ENCODE assay signal across 15 cellular contexts in the genomic region with DNA sequence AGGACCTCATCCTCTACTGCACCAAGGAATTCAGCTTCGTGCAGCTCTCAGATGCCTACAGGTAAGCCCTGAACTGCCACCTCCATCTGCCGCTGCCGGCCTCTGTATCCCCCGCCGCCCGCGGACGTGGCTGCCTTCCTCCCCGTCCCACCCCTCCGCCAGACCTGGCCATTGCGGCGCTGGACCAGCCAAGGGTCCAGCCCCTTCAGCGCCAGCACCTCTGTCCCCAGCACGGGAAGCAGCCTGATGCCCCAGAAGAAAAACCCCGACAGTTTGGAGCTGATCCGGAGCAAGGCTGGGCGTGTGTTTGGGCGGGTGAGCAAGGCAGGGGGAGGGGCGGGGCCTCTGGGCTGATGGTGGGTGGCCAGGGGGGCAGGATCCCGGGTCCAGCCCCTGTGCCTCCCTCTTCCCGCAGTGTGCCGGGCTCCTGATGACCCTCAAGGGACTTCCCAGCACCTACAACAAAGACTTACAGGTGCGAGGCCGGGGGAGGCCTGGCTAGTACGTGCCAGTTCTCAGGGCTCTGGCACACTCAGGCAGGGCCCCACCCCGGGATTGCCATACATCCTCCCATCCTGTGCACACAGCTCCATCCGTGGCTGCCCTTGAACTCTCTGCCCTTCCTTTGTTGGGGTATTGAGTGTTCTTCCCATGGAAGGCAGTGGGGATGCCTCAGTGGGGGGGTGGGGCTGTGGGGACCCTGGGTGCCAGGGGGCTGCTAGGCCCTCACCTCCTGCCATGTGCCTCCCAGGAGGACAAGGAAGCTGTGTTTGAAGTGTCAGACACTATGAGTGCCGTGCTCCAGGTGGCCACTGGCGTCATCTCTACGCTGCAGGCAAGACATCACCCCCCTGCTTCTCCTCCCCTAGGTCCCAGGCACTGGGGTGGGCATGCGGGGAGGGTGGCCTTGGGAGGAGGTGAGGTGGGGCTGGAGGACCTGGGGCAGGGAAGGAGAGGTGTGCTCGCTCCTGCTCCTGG. TPM values are rescaled to one million over a fixed set of nuclear protein-coding genes. Genes with fewer than 3 reads are reported as not detected.
DNase-seq lines count a peak whose midpoint lies in the region; ATAC-seq and TF ChIP-seq lines count a peak whose summit lies in the region.
"Had no signal": no experiment of that assay in that cellular context is flagged by ENCODE, and none has a peak within 500 bp of the region (broad histone marks: within the 10 kb centered on the region; RNA-seq: fewer than 3 reads in every experiment).

No MANE protein-coding gene starts in this region.

- no peaks in the 10 kb centered on the region for H3K9me3 ChIP-seq in mesenchymal stem cell (ENCODE audit: control insufficient read depth, low read length)

- no peak overlapping the region for H3K18ac ChIP-seq in mesenchymal stem cell (ENCODE audit: low read depth in 1 of 2, low read length in 2 of 2)

- H2AFZ ChIP-seq in mesenchymal stem cell (ENCODE audit: low read depth, low read length): no peak overlapping the region

- H3K27me3 ChIP-seq in foreskin keratinocyte (no peaks in the 10 kb centered on the region), mesenchymal stem cell (ENCODE audit: control insufficient read depth in 1 of 2, insufficient read depth in 1 of 2, low read length in 2 of 2) (no peaks in the 10 kb centered on the region)

- no peak overlapping the region for H3K27ac ChIP-seq in foreskin keratinocyte
- no peak overlapping the region for H3K27ac ChIP-seq in mesenchymal stem cell (ENCODE audit: low read length, poor library complexity, severe bottlenecking)
- H3K27ac ChIP-seq: KMS-11 had no signal

- no peak overlapping the region for H3K4me2 ChIP-seq in mesenchymal stem cell (ENCODE audit: low read length, poor library complexity, severe bottlenecking)
- H3K4me2 ChIP-seq: KMS-11 had no signal

- H3K36me3 ChIP-seq in mesenchymal stem cell (ENCODE audit: control insufficient read depth in 1 of 2, insufficient read depth in 2 of 2, low read depth in 1 of 2, low read length in 2 of 2): peaks cover 27 to 39% of the 10 kb centered on the region in 2 experiments

- no peak overlapping the region for H3K9ac ChIP-seq in mesenchymal stem cell (ENCODE audit: low read length)
- H3K9ac ChIP-seq: KMS-11 had no signal

- H3K4me1 ChIP-seq in foreskin keratinocyte: no peaks in the 10 kb centered on the region
- peaks cover 7% of the 10 kb centered on the region for H3K4me1 ChIP-seq in mesenchymal stem cell (ENCODE audit: control insufficient read depth, insufficient read depth, low read depth, low read length)

- peak; percentile 30 for ATAC-seq in foreskin keratinocyte
- ATAC-seq in HG02938 (IDR thresholded peaks at IDR 0.05; ENCODE audit: unreplicated experiment): no peak
- ATAC-seq in HG03108 (IDR thresholded peaks at IDR 0.05; ENCODE audit: unreplicated experiment): no peak

- no peaks in the 10 kb centered on the region for H3K79me1 ChIP-seq in mesenchymal stem cell (replicated peaks; ENCODE audit: low read length, poor library complexity, severe bottlenecking)

- 92% methylated on average over 28 of the region's 32 CpGs for WGBS in mesenchymal stem cell

- no peak overlapping the region for H4K8ac ChIP-seq in mesenchymal stem cell (ENCODE audit: low read length)

- H2BK12ac ChIP-seq in mesenchymal stem cell (ENCODE audit: low read length in 2 of 2): no peak overlapping the region

- no peak for TF ChIP-seq CTCF in foreskin keratinocyte (conservative IDR thresholded peaks at IDR 0.05)

- no peak overlapping the region for H2AK5ac ChIP-seq in mesenchymal stem cell (ENCODE audit: low read length, severe bottlenecking)

- H3K4ac ChIP-seq in mesenchymal stem cell (ENCODE audit: low read depth in 1 of 2, low read length in 2 of 2): no peak overlapping the region

- DNase-seq in AG08396 (ENCODE audit: low spot score) (peak; percentile 3), NCI-H2107 treated with DMSO at 0.1 percent for 48 hours (lab: John Stamatoyannopoulos, UW; ENCODE audit: unreplicated experiment) (peak; percentile 44), foreskin keratinocyte (no peak), mesenchymal stem cell (no peak), NCI-H1436 treated with DMSO at 0.1 percent for 48 hours (lab: John Stamatoyannopoulos, UW) (no peak), dedifferentiated amniotic fluid mesenchymal stem cell (ENCODE audit: extremely low spot score) (no peak)
- DNase-seq: NCI-H1105, NCI-H2081, NCI-H446, NCI-H526 treated with DMSO at 0.1 percent for 48 hours, OCI-M1, SHP77 had no signal

- H3K14ac ChIP-seq in mesenchymal stem cell (ENCODE audit: low read length in 2 of 2): no peak overlapping the region

- no peak overlapping the region for H3K4me3 ChIP-seq in mesenchymal stem cell (ENCODE audit: insufficient read depth in 1 of 2, low read depth in 1 of 2, low read length in 2 of 2)

- H3K23ac ChIP-seq in mesenchymal stem cell (ENCODE audit: low read length in 2 of 2): no peak overlapping the region

- no peak overlapping the region for H2BK120ac ChIP-seq in mesenchymal stem cell (ENCODE audit: low read depth, low read length)

- no peak overlapping the region for H4K91ac ChIP-seq in mesenchymal stem cell (ENCODE audit: low read length)

- H2BK15ac ChIP-seq in mesenchymal stem cell (ENCODE audit: low read depth, poor library complexity, severe bottlenecking): peak overlapping the region; percentile 68

- no peak overlapping the region for H2BK5ac ChIP-seq in mesenchymal stem cell (ENCODE audit: low read depth, low read length, poor library complexity, severe bottlenecking)

RNA-seq across cellular contexts. Expression of gene ASL, which starts 13.5 kb away (rescaled TPM):
- 37.9 and 43.0 TPM in 2 replicates for total RNA-seq in foreskin keratinocyte
- 48.6 and 52.5 TPM in 2 replicates for polyA plus RNA-seq in foreskin keratinocyte
- 18.9 TPM for polyA plus RNA-seq in mesenchymal stem cell (2013, experiment 1 of 2)
- polyA plus RNA-seq in mesenchymal stem cell (2013, experiment 2 of 2): 18.4 TPM

RNA-seq across cellular contexts. Expression of gene CRCP, which starts 25.5 kb away (rescaled TPM):
- total RNA-seq in foreskin keratinocyte: 24.1 and 25.3 TPM in 2 replicates
- polyA plus RNA-seq in foreskin keratinocyte: 11.7 and 12.5 TPM in 2 replicates
- polyA plus RNA-seq in mesenchymal stem cell (2013, experiment 1 of 2): 17.4 TPM
- 17.1 TPM for polyA plus RNA-seq in mesenchymal stem cell (2013, experiment 2 of 2)

Comparison
In these comparisons a context has a peak if more than half of its experiments do, and no peak if none do; other contexts are left out.
1. DNase-seq: peak in AG08396 (single experiment) and NCI-H2107 treated with DMSO at 0.1 percent for 48 hours (single experiment); none in foreskin keratinocyte (0 of 2), mesenchymal stem cell (single experiment), NCI-H1436 treated with DMSO at 0.1 percent for 48 hours (single experiment) and dedifferentiated amniotic fluid mesenchymal stem cell (single experiment).